ENCODE assay signal across 10 cellular contexts in the genomic region with DNA sequence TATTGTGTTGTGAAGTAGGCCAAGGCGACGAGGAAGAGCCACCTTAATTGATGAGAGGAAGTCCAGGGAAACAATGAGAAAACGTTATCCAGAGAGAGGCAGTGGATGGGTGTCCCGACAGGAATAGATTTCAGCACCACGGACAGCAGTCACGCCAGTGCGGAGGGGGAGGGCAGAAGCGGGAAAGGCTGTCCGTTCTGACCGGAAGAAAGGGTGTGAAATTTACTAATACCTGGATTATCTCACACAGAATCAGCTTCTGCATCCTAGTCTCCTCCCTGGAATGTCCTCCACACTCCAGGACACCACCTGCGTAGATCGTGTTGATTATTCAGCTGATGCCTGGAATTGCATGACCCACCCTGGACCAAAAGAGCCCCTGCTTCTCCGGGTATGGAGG. TPM values are rescaled to one million over a fixed set of nuclear protein-coding genes. Genes with fewer than 3 reads are reported as not detected.
DNase-seq lines count a peak whose midpoint lies in the region; ATAC-seq, FAIRE-seq and TF ChIP-seq lines count a peak whose summit lies in the region.
"Had no signal": no experiment of that assay in that cellular context is flagged by ENCODE, and none has a peak within 500 bp of the region (broad histone marks: within the 10 kb centered on the region; RNA-seq: fewer than 3 reads in every experiment).

No MANE protein-coding gene starts in this region.

- H3K9me2 ChIP-seq in OCI-LY7 (ENCODE audit: insufficient read depth, low read length) = no peaks in the 10 kb centered on the region

- no peak overlapping the region for H3K27ac ChIP-seq in OCI-LY7 (ENCODE audit: low read depth, low read length, poor library complexity, severe bottlenecking)
- no peak overlapping the region for H3K27ac ChIP-seq in left ventricle myocardium inferior (replicated peaks)
- H3K27ac ChIP-seq: KMS-11 had no signal

- POLR2A ChIA-PET in OCI-LY7 (lab: Charles Lee) = no interaction called here

- H3K27me3 ChIP-seq in left ventricle myocardium inferior (ENCODE audit: low read depth) = peaks cover 75% of the 10 kb centered on the region

- no peak overlapping the region for H3K4me2 ChIP-seq in OCI-LY7 (ENCODE audit: low read length)
- H3K4me2 ChIP-seq: KMS-11 had no signal

- H3K4me3 ChIP-seq in OCI-LY7 (ENCODE audit: low read depth, low read length, poor library complexity, severe bottlenecking) (no peak overlapping the region), left ventricle myocardium inferior (no peak overlapping the region)

- no peaks in the 10 kb centered on the region for H3K79me2 ChIP-seq in OCI-LY7 (ENCODE audit: insufficient read depth, low read depth, low read length)

- H3K36me3 ChIP-seq in OCI-LY7 (ENCODE audit: insufficient read depth, low read length) (no peaks in the 10 kb centered on the region), left ventricle myocardium inferior (no peaks in the 10 kb centered on the region)

- TF ChIP-seq CTCF in OCI-LY7 (conservative IDR thresholded peaks at IDR 0.05; ENCODE audit: low read length) (no peak), left ventricle myocardium inferior (IDR thresholded peaks at IDR 0.05; ENCODE audit: borderline replicate concordance) (no peak)

- intact Hi-C loops in OCI-LY7 (cut with micrococcal nuclease; ENCODE audit: unreplicated experiment) (no loop called here), left ventricle myocardium inferior (cut with micrococcal nuclease) (no loop called here)

- no peaks in the 10 kb centered on the region for H3K4me1 ChIP-seq in OCI-LY7 (ENCODE audit: insufficient read depth, low read length, poor library complexity, severe bottlenecking)
- H3K4me1 ChIP-seq in left ventricle myocardium inferior = no peaks in the 10 kb centered on the region

- ATAC-seq in HG02642 (IDR thresholded peaks at IDR 0.05; ENCODE audit: poor library complexity, unreplicated experiment) = no peak
- no peak for ATAC-seq in GM21576 (IDR thresholded peaks at IDR 0.05; ENCODE audit: unreplicated experiment)

- peak; percentile 15 for DNase-seq in GM18507 (ENCODE audit: extremely low spot score, insufficient read length, low read depth)
- peak; percentile 29 for DNase-seq in OCI-LY7 (ENCODE audit: low spot score)
- DNase-seq in activated naive CD4-positive, alpha-beta T cell treated with Interleukin-2 at 50 U/mL for 16 hours = peak; percentile 31
- DNase-seq in left ventricle myocardium inferior = peak; percentile 47
- peak; percentile 38 for DNase-seq in renal cortical epithelial cell (ENCODE audit: low read depth)
- DNase-seq in NCI-H748 treated with DMSO at 0.1 percent for 48 hours (lab: John Stamatoyannopoulos, UW) = no peak

- FAIRE-seq in GM18507 (lab: Jason Lieb, UNC) = peak; percentile 46

- no peak overlapping the region for H2AFZ ChIP-seq in OCI-LY7 (ENCODE audit: low read length)

- H3K9me3 ChIP-seq in OCI-LY7 (ENCODE audit: low read length) (no peaks in the 10 kb centered on the region), left ventricle myocardium inferior (replicated peaks) (no peaks in the 10 kb centered on the region)

- no TSS peak for BruUV-seq in OCI-LY7 (replicated peaks; lab: Mats Ljungman, UMichigan)

- no peaks in the 10 kb centered on the region; the same call in 1 of the 2 replicates for H4K20me1 ChIP-seq in OCI-LY7 (ENCODE audit: insufficient read depth, low read length)

- CTCF ChIA-PET in OCI-LY7 (lab: Charles Lee; ENCODE audit: unreplicated experiment) = no interaction called here

RNA-seq across cellular contexts. Expression of gene BPIFA3, which starts 7.4 kb away (rescaled TPM):
- total RNA-seq in OCI-LY7 (2014; rRNA removed; shearing (Covaris generic)) = not detected in 2 replicates
- total RNA-seq in OCI-LY7 (2022) (not detected in 2 replicates), left ventricle myocardium inferior (not detected), renal cortical epithelial cell (not detected in 2 replicates)
- total RNA-seq: natural killer cell treated with Interleukin-12 subunit alpha and Interleukin-12 subunit beta and Interleukin-15 and Interleukin-18, amount 100 ng/mL, for 72 hours had no signal

RNA-seq across cellular contexts. Expression of gene BPIFA1, which starts 26.0 kb away (rescaled TPM):
- not detected in 2 replicates for total RNA-seq in OCI-LY7 (2014; rRNA removed; shearing (Covaris generic))
- total RNA-seq in OCI-LY7 (2022) (not detected in 2 replicates), left ventricle myocardium inferior (not detected), renal cortical epithelial cell (not detected in 2 replicates)
- total RNA-seq: natural killer cell treated with Interleukin-12 subunit alpha and Interleukin-12 subunit beta and Interleukin-15 and Interleukin-18, amount 100 ng/mL, for 72 hours had no signal

RNA-seq across cellular contexts. Expression of gene BPIFA2, which starts 41.8 kb away (rescaled TPM):
- total RNA-seq in OCI-LY7 (2014; rRNA removed; shearing (Covaris generic)) = not detected in 2 replicates
- total RNA-seq in OCI-LY7 (2022) (not detected in 2 replicates), left ventricle myocardium inferior (not detected), renal cortical epithelial cell (not detected in 2 replicates)
- total RNA-seq: natural killer cell treated with Interleukin-12 subunit alpha and Interleukin-12 subunit beta and Interleukin-15 and Interleukin-18, amount 100 ng/mL, for 72 hours had no signal
